Comparison of ENCODE assay signal across 27 cellular contexts in the genomic region with DNA sequence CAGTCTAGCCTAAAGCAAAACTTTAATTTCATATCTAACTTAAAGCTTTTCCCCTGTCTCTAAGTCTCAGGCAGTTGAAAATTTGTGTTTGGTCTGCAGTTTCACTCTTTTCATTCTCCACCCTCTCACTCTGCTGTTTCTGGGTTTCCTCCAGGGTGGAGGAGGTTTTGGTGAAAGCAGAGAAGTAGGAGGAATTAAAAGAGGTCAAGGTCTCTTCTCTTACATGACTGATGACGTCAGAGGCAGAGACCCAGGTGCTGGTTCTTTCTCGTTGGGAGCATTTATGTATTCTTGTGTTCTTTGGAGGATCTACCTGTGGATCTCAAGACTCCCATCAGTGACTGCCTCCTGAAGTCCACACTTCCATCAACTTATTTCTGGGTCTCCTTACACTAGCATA.
"Had no signal": no experiment of that assay in that cellular context is flagged by ENCODE, and none has a peak within 500 bp of the region (broad histone marks: within the 10 kb centered on the region; RNA-seq: fewer than 3 reads in every experiment).

No MANE protein-coding gene starts in this region.

- ATAC-seq: natural killer cell; psoas muscle; right cardiac atrium; sciatic nerve; stimulated activated memory B cell treated with anti-CD40 and anti-IgM and Interleukin-4, amounts not matched to agents 10 μg/mL and 1 μg/mL and 100 μg/mL, for 72 hours; stimulated activated naive CD8-positive, alpha-beta T cell treated with anti-CD3 and anti-CD28 coated beads, Interleukin-15, amount 100 ng/mL, for 72 hours; stimulated activated naive CD8-positive, alpha-beta T cell treated with anti-CD3 and anti-CD28 coated beads, Interleukin-15, Interleukin-2, amounts not matched to agents 100 U/mL and 50 U/mL, for 24 hours had no signal

- FAIRE-seq: urothelium cell line had no signal

- H3K9ac ChIP-seq: neural progenitor cell, parathyroid adenoma had no signal

- H3K27ac ChIP-seq: neural progenitor cell, ovary, parathyroid adenoma, psoas muscle, skin epidermis, spleen, suprapubic skin, testis, tibial artery, upper lobe of left lung, vagina had no signal

- H3K36me3 ChIP-seq: ovary, suprapubic skin, vagina had no signal

- H3K9me3 ChIP-seq: ovary, psoas muscle, spleen, suprapubic skin, testis, tibial artery, upper lobe of left lung, vagina had no signal

- H3K4me3 ChIP-seq: neural progenitor cell, ovary, psoas muscle, skin epidermis, smooth muscle cell, spleen, suprapubic skin, testis, tibial artery, upper lobe of left lung, vagina had no signal

- H2AFZ ChIP-seq: neural progenitor cell had no signal

- H3K4me2 ChIP-seq: neural progenitor cell, smooth muscle cell had no signal

- DNase-seq: natural killer cell; occipital lobe; ovary; psoas muscle; right cardiac atrium; spleen; stimulated activated CD4-positive, alpha-beta T cell treated with anti-CD3 and anti-CD28 coated beads, Interleukin-12 subunit alpha, Interleukin-12 subunit beta, amount 100 ng/mL, for 4 hours; stimulated activated CD4-positive, alpha-beta T cell treated with anti-CD3 and anti-CD28 coated beads, Interleukin-1b, Interleukin-23, amount 100 ng/mL, for 48 hours; stimulated activated CD4-positive, alpha-beta T cell treated with anti-CD3 and anti-CD28 coated beads, Interleukin-4, amount 100 ng/mL, for 1 hour; stimulated activated CD4-positive, alpha-beta T cell treated with anti-CD3 and anti-CD28 coated beads, Interleukin-4, amount 100 ng/mL, for 4 hours; stimulated activated CD8-positive, alpha-beta memory T cell treated with anti-CD3 and anti-CD28 coated beads, Interleukin-4, amount 100 ng/mL, for 48 hours; stimulated activated naive CD4-positive, alpha-beta T cell; stimulated activated naive CD8-positive, alpha-beta T cell treated with anti-CD3 and anti-CD28 coated beads, Interleukin-15, amount 100 ng/mL, for 72 hours; stimulated activated naive CD8-positive, alpha-beta T cell treated with anti-CD3 and anti-CD28 coated beads, Interleukin-15, Interleukin-2, amounts not matched to agents 100 U/mL and 50 U/mL, for 24 hours; testis; tibial artery; trophoblast cell; upper lobe of left lung had no signal

- H3K27me3 ChIP-seq: ovary, spleen, suprapubic skin, testis, tibial artery, upper lobe of left lung, vagina had no signal
